8 cellular contexts compared by ENCODE assay signal in the genomic region with DNA sequence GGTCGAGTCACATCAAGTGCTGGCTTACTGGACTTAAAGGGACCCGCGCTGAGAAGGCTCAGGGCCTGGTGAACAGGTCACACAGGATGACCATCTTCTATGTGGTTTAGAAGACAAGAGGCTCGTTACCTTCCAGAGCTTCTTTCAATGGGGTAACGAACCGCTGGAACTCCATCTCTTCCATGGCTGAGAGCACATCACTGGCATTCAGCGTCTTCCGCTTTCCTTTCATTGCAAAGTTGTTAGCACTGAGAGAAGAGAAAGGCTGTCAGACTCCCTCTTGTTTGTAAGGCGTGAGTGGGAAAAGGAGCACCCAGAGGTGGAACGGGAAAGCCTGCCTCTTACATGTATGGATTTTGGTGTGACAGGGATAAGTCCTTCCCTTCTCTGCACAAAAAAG. TPM values are rescaled to one million over a fixed set of nuclear protein-coding genes. Genes with fewer than 3 reads are reported as not detected.
DNase-seq lines count a peak whose midpoint lies in the region; ATAC-seq and TF ChIP-seq lines count a peak whose summit lies in the region.

No MANE protein-coding gene starts in this region.

- H4K20me1 ChIP-seq in mammary epithelial cell (ENCODE audit: insufficient read depth, low read length), result no peaks in the 10 kb centered on the region

- 51% methylated on average over 10 of the region's 10 CpGs for WGBS in HUES64
- 13% methylated on average over 9 of the region's 10 CpGs for WGBS in mammary epithelial cell (ENCODE audit: low coverage, missing lambda C conversion rate)

- H3K36me3 ChIP-seq in A673 (ENCODE audit: insufficient read depth, low read length, poor library complexity, severe bottlenecking) (peaks cover 21% of the 10 kb centered on the region), HUES64 (ENCODE audit: insufficient read depth, low read length) (peaks cover 26% of the 10 kb centered on the region), mammary epithelial cell (ENCODE audit: insufficient read depth, low read length) (peaks cover 14% of the 10 kb centered on the region), mucosa of descending colon (ENCODE audit: low read depth) (no peaks in the 10 kb centered on the region)

- H3K27ac ChIP-seq in A673 (ENCODE audit: low read depth, low read length, poor library complexity, severe bottlenecking) (peak overlapping the region; percentile 92), HUES64 (ENCODE audit: low read depth, low read length) (peak overlapping the region; percentile 98), mammary epithelial cell (ENCODE audit: insufficient read depth, low read depth, low read length) (peak overlapping the region; percentile 96)

- dilution Hi-C loops in mammary epithelial cell (cut with HindIII; ENCODE audit: low sequenced_read_pairs), result loop anchor here (5.0 kb wide), 1 partner anchor 107 kb away; the partner anchor contains the start of gene RNF183

- in situ Hi-C loops in mammary epithelial cell (cut with MboI; ENCODE audit: low sequenced_read_pairs in 2 of 2), result loop anchor here (5.0 to 25.0 kb wide), 2 partner anchors 102 to 497 kb away; no protein-coding TSS in a partner anchor

- DNase-seq in A673 (ENCODE audit: low spot score), result no peak
- DNase-seq in mammary epithelial cell, result no peak
- DNase-seq in mucosa of descending colon, result no peak
- DNase-seq in central memory CD4-positive, alpha-beta T cell, result no peak
- no peak for DNase-seq in NCI-H2171 (lab: John Stamatoyannopoulos, UW)
- no peak for DNase-seq in amygdala (lab: John Stamatoyannopoulos, UW)
- no peak for DNase-seq in NCI-H1092 (lab: John Stamatoyannopoulos, UW)

- H3K4me3 ChIP-seq in A673 (ENCODE audit: low read depth, low read length, poor library complexity, severe bottlenecking) (peak overlapping the region; percentile 96), HUES64 (ENCODE audit: low read length) (peak overlapping the region; percentile 99), mammary epithelial cell (replicated peaks in 1 of 3; ENCODE audit: insufficient read depth in 1 of 3, low read depth in 2 of 3, low read length in 3 of 3) (peak overlapping the region; percentile 89 to 98 (median 97)), mucosa of descending colon (peak overlapping the region; percentile 73)

- CTCF ChIA-PET in A673 (lab: Charles Lee), result interaction anchor here (1.1 kb wide), 1 partner anchor 8 kb away, joined by 12 read pairs; the partner anchor contains the start of gene ALAD
- CTCF ChIA-PET in mammary epithelial cell (lab: Charles Lee; ENCODE audit: low non-redundant PET), result interaction anchor here (0.7 kb wide), 2 partner anchors 11 to 109 kb away, joined by 3 read pairs; no protein-coding TSS in a partner anchor

- H3K79me2 ChIP-seq in mammary epithelial cell (ENCODE audit: insufficient read depth, low read length), result peaks cover 33% of the 10 kb centered on the region

- TF ChIP-seq CTCF in A673 (conservative IDR thresholded peaks at IDR 0.05; ENCODE audit: low read depth, low read length) (no peak), mammary epithelial cell (conservative IDR thresholded peaks at IDR 0.05 in 1 of 2, IDR thresholded peaks at IDR 0.05 in 1 of 2; ENCODE audit: extremely low read depth in 1 of 2, insufficient read depth in 1 of 2, low read depth in 1 of 2, low read length in 2 of 2) (no peak), mucosa of descending colon (IDR thresholded peaks at IDR 0.05) (no peak)

- intact Hi-C loops in A673 (cut with micrococcal nuclease; ENCODE audit: unreplicated experiment) (loop anchor here (10.0 kb wide), 2 partner anchors 105 to 135 kb away; partner anchors contain the start of genes CDC26, PRPF4 and RNF183), mammary epithelial cell (cut with micrococcal nuclease) (loop anchor here (5.0 to 10.0 kb wide), 2 partner anchors 297 to 485 kb away; no protein-coding TSS in a partner anchor), mucosa of descending colon (cut with DNase I, micrococcal nuclease) (loop anchor here in 1 of 2 donors (10.0 kb wide), 1 partner anchor 105 kb away; the partner anchor contains the start of gene RNF183)

- peak overlapping the region; percentile 91 for H2AFZ ChIP-seq in mammary epithelial cell (ENCODE audit: low read depth, low read length)

- peak overlapping the region; percentile 86 for H3K4me2 ChIP-seq in mammary epithelial cell (ENCODE audit: insufficient read depth, low read depth, low read length)

- ATAC-seq in mucosa of descending colon, result no peak

- no peaks in the 10 kb centered on the region for H3K27me3 ChIP-seq in A673 (replicated peaks; ENCODE audit: insufficient read depth, low read depth, low read length, poor library complexity)
- no peaks in the 10 kb centered on the region for H3K27me3 ChIP-seq in HUES64 (ENCODE audit: insufficient read depth, low read length)
- H3K27me3 ChIP-seq in mammary epithelial cell (ENCODE audit: insufficient read depth, low read length), result no peaks in the 10 kb centered on the region

- H3K9me3 ChIP-seq in A673 (ENCODE audit: low read depth, low read length, poor library complexity, severe bottlenecking), result no peaks in the 10 kb centered on the region
- no peaks in the 10 kb centered on the region for H3K9me3 ChIP-seq in HUES64 (ENCODE audit: insufficient read depth, low read depth, low read length)
- no peaks in the 10 kb centered on the region for H3K9me3 ChIP-seq in mammary epithelial cell (replicated peaks; ENCODE audit: insufficient read depth, low read length)
- no peaks in the 10 kb centered on the region for H3K9me3 ChIP-seq in mucosa of descending colon

- H3K4me1 ChIP-seq in A673 (ENCODE audit: insufficient read depth, low read length, poor library complexity, severe bottlenecking) (peaks cover 11% of the 10 kb centered on the region), HUES64 (ENCODE audit: insufficient read depth, low read length) (0 out of 2 replicates have a peak, but pooled peaks cover 8% of the 10 kb centered on the region), mammary epithelial cell (ENCODE audit: insufficient read depth, low read length) (peaks cover 13% of the 10 kb centered on the region), mucosa of descending colon (ENCODE audit: low read depth) (peaks cover 15% of the 10 kb centered on the region)

- BruUV-seq in A673 (replicated peaks; lab: Mats Ljungman, UMichigan), result no TSS peak
- no TSS peak for BruUV-seq in mammary epithelial cell (replicated peaks; lab: Mats Ljungman, UMichigan)

- H3K9ac ChIP-seq in HUES64 (ENCODE audit: low read depth, low read length), result peak overlapping the region; percentile 98
- peak overlapping the region; percentile 95 for H3K9ac ChIP-seq in mammary epithelial cell (ENCODE audit: insufficient read depth, low read length)

- POLR2A ChIA-PET in A673 (lab: Charles Lee; ENCODE audit: low non-redundant PET), result interaction anchor here (0.7 kb wide), 1 partner anchor 46 kb away, joined by 10 read pairs; no protein-coding TSS in a partner anchor

RNA-seq across cellular contexts. Expression of gene POLE3, which starts 1.0 kb away (rescaled TPM):
- 98.1 and 109 TPM in 2 replicates for total RNA-seq in A673 (2021)
- 77.1 TPM for polyA plus RNA-seq in HUES64 (2013, experiment 1 of 2)
- 71.5 TPM for polyA plus RNA-seq in HUES64 (2013, experiment 2 of 2)
- 10 to 100 TPM; 42.8 to 50.2 TPM for total RNA-seq in mammary epithelial cell
- polyA plus RNA-seq in mammary epithelial cell, result 79.6 TPM
- 39.5 TPM for polyA minus RNA-seq in mammary epithelial cell
- 10 to 100 TPM; 22.2 to 31.0 (median 28.6) TPM for total RNA-seq in mucosa of descending colon

RNA-seq across cellular contexts. Expression of gene C9orf43, which starts 1.1 kb away (rescaled TPM):
- 0.81 and 1.5 TPM in 2 replicates for total RNA-seq in A673 (2021)
- polyA plus RNA-seq in HUES64 (2013, experiment 1 of 2), result 0.45 TPM
- polyA plus RNA-seq in HUES64 (2013, experiment 2 of 2), result 0.44 TPM
- under 1 TPM; 0.56 to 0.83 TPM for total RNA-seq in mammary epithelial cell
- polyA plus RNA-seq in mammary epithelial cell, result 1.0 TPM
- not detected for polyA minus RNA-seq in mammary epithelial cell
- under 1 TPM in 2 of 3 donors, not detected in 1; 0.20 to 0.55 TPM for total RNA-seq in mucosa of descending colon

RNA-seq across cellular contexts. Expression of gene ALAD, which starts 8.4 kb away (rescaled TPM):
- total RNA-seq in A673 (2021) (18.9 and 20.9 TPM in 2 replicates), mammary epithelial cell (10 to 100 TPM; 10.2 to 14.5 TPM), mucosa of descending colon (10 to 100 TPM; 51.2 to 82.4 (median 56.3) TPM)
- polyA plus RNA-seq in HUES64 (2013, experiment 1 of 2), result 7.9 TPM
- polyA plus RNA-seq in HUES64 (2013, experiment 2 of 2), result 12.4 TPM
- 5.5 TPM for polyA plus RNA-seq in mammary epithelial cell
- 2.2 TPM for polyA minus RNA-seq in mammary epithelial cell

RNA-seq across cellular contexts. Expression of gene HDHD3, which starts 32.7 kb away (rescaled TPM):
- total RNA-seq in A673 (2021) (9.2 and 9.4 TPM in 2 replicates), mammary epithelial cell (10 to 100 TPM; 12.3 to 14.6 TPM), mucosa of descending colon (100 to 1,000 TPM in 2 of 3 donors, 10 to 100 TPM in 1; 75.7 to 148 (median 115) TPM)
- 11.3 TPM for polyA plus RNA-seq in HUES64 (2013, experiment 1 of 2)
- polyA plus RNA-seq in HUES64 (2013, experiment 2 of 2), result 13.1 TPM
- 15.9 TPM for polyA plus RNA-seq in mammary epithelial cell
- polyA minus RNA-seq in mammary epithelial cell, result 19.3 TPM

RNA-seq across cellular contexts. Expression of gene RGS3, which starts 54.0 kb away (rescaled TPM):
- total RNA-seq in A673 (2021), result 19.2 and 19.8 TPM in 2 replicates
- 10.6 TPM for polyA plus RNA-seq in HUES64 (2013, experiment 1 of 2)
- 13.5 TPM for polyA plus RNA-seq in HUES64 (2013, experiment 2 of 2)
- total RNA-seq in mammary epithelial cell, result 10 to 100 TPM; 52.2 to 63.5 TPM
- polyA plus RNA-seq in mammary epithelial cell, result 48.0 TPM
- polyA minus RNA-seq in mammary epithelial cell, result 48.2 TPM
- total RNA-seq in mucosa of descending colon, result 10 to 100 TPM; 65.9 to 83.8 (median 70.7) TPM
